22 cellular contexts compared by ENCODE assay signal in the genomic region with DNA sequence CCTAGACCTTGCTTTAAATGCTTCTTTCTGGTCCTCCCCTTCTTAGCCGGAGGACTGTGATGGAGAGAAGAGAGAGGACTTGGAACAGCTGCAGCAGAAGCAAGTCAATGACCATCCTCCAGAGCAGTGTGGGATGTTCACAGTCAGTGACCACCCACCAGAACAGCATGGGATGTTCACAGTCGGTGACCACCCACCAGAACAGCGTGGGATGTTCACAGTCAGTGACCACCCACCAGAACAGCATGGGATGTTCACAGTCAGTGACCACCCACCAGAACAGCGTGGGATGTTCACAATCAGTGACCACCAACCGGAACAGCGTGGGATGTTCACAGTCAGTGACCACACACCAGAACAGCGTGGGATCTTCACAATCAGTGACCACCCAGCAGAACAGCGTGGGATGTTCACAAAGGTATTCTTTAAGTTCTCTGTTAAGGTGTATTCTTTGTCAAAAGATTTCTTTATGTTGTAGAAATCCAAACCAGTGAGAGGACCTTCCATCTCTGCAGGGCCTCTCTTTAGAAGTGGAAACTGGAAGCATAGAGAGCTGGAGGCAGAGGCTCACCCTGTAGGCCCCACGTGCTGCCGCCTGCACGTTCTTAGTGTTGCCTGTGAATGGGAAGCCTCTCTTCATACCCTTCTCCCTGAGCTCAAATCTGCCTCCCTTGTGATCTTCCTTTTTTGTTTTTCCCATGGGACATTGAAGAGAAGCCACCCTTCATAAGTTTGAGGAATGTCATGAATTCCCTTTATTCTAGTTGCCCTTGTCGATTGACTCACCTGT. TPM values are rescaled to one million over a fixed set of nuclear protein-coding genes. Genes with fewer than 3 reads are reported as not detected.
DNase-seq lines count a peak whose midpoint lies in the region; ATAC-seq, FAIRE-seq and TF ChIP-seq lines count a peak whose summit lies in the region.
"Had no signal": no experiment of that assay in that cellular context is flagged by ENCODE, and none has a peak within 500 bp of the region (broad histone marks: within the 10 kb centered on the region; RNA-seq: fewer than 3 reads in every experiment).

No MANE protein-coding gene starts in this region.

- H3K36me3 Mint-ChIP-seq in memory B cell = peaks cover 19% of the 10 kb centered on the region

- CTCF ChIA-PET in HEK293 (lab: Yijun Ruan, JAX) = no interaction called here

- peak; percentile 91 for FAIRE-seq in bronchial epithelial cell (lab: Jason Lieb, UNC)
- FAIRE-seq in urothelium cell line (lab: Jason Lieb, UNC) = peak; percentile 50
- FAIRE-seq: A549, D721Med had no signal

- DNase-seq in bronchial epithelial cell (ENCODE audit: low read depth) (no peak), memory B cell (ENCODE audit: low spot score in 2 of 2) (no peak), urothelium cell line (ENCODE audit: low spot score) (no peak), SK-N-DZ (ENCODE audit: low spot score) (no peak)
- DNase-seq in stimulated activated naive CD8-positive, alpha-beta T cell treated with anti-CD3 and anti-CD28 coated beads, Interleukin-15, amount 100 ng/mL, for 72 hours = no peak
- no peak for DNase-seq in activated CD4-positive, alpha-beta T cell treated with anti-CD3 and anti-CD28 coated beads for 1 hour
- DNase-seq: DMS53, GDM1, H7, IMR-90, NCI-H1092 treated with DMSO at 0.1 percent for 48 hours, NCI-H1436 treated with DMSO at 0.1 percent for 48 hours, NCI-H1930, NCI-H510A, PC-9, SHP77 treated with DMSO at 0.1 percent for 48 hours had no signal

- peak overlapping the region; percentile 15 for H3K27ac Mint-ChIP-seq in memory B cell
- no peak overlapping the region for H3K27ac Mint-ChIP-seq in stimulated activated naive CD8-positive, alpha-beta T cell treated with anti-CD3 and anti-CD28 coated beads, Interleukin-15, amount 100 ng/mL, for 72 hours
- H3K27ac Mint-ChIP-seq: B cell had no signal

- POLR2A ChIA-PET in HEK293 (lab: Yijun Ruan, JAX) = interaction anchor here (0.6 to 1.5 kb wide), 3 partner anchors 9 to 18 kb away, joined by 3 to 4 read pairs (median 3); no protein-coding TSS in a partner anchor

- H3K27me3 ChIP-seq in bronchial epithelial cell (ENCODE audit: control insufficient read depth, insufficient read depth, low read length) = no peaks in the 10 kb centered on the region

- H3K36me3 ChIP-seq in HEK293 (ENCODE audit: control insufficient read depth in 2 of 2, insufficient read depth in 1 of 2, low read length in 2 of 2) (peaks cover 76 to 84% of the 10 kb centered on the region in 2 experiments), bronchial epithelial cell (ENCODE audit: control insufficient read depth, insufficient read depth, low read length) (peaks cover 6% of the 10 kb centered on the region)

- H3K9me3 Mint-ChIP-seq in memory B cell = no peaks in the 10 kb centered on the region
- H3K9me3 Mint-ChIP-seq in stimulated activated naive CD8-positive, alpha-beta T cell treated with anti-CD3 and anti-CD28 coated beads, Interleukin-15, amount 100 ng/mL, for 72 hours = no peaks in the 10 kb centered on the region

- H3K4me1 ChIP-seq in HEK293 (ENCODE audit: control insufficient read depth, insufficient read depth, low read length) = no peaks in the 10 kb centered on the region
- H3K4me1 ChIP-seq: A549 had no signal

- ATAC-seq in memory B cell (ENCODE audit: low read depth) = no peak
- no peak for ATAC-seq in stimulated activated naive CD8-positive, alpha-beta T cell treated with anti-CD3 and anti-CD28 coated beads, Interleukin-15, amount 100 ng/mL, for 72 hours
- ATAC-seq: A549 had no signal

- H3K4me1 Mint-ChIP-seq in memory B cell = peaks cover 3% of the 10 kb centered on the region
- H3K4me1 Mint-ChIP-seq in stimulated activated naive CD8-positive, alpha-beta T cell treated with anti-CD3 and anti-CD28 coated beads, Interleukin-15, amount 100 ng/mL, for 72 hours = no peaks in the 10 kb centered on the region
- H3K4me1 Mint-ChIP-seq: B cell had no signal

- no peak overlapping the region for H3K4me3 Mint-ChIP-seq in memory B cell
- no peak overlapping the region for H3K4me3 Mint-ChIP-seq in stimulated activated naive CD8-positive, alpha-beta T cell treated with anti-CD3 and anti-CD28 coated beads, Interleukin-15, amount 100 ng/mL, for 72 hours
- H3K4me3 Mint-ChIP-seq: B cell had no signal

- H3K27me3 Mint-ChIP-seq in memory B cell = no peaks in the 10 kb centered on the region
- H3K27me3 Mint-ChIP-seq in stimulated activated naive CD8-positive, alpha-beta T cell treated with anti-CD3 and anti-CD28 coated beads, Interleukin-15, amount 100 ng/mL, for 72 hours = no peaks in the 10 kb centered on the region
- H3K27me3 Mint-ChIP-seq: B cell had no signal

- H3K4me3 ChIP-seq in HEK293 (ENCODE audit: low read depth, low read length) (no peak overlapping the region), bronchial epithelial cell (ENCODE audit: low read depth, low read length) (no peak overlapping the region)
- H3K4me3 ChIP-seq: A549, PC-9 had no signal

- no peak for TF ChIP-seq CTCF in HEK293 (tag by site-specific recombination; IDR thresholded peaks at IDR 0.05)
- TF ChIP-seq CTCF in bronchial epithelial cell (IDR thresholded peaks at IDR 0.05; ENCODE audit: insufficient read depth, low read length, severe bottlenecking) = no peak

- H3K9me3 ChIP-seq in HEK293 (ENCODE audit: control insufficient read depth, insufficient read depth, low read depth, low read length) = no peaks in the 10 kb centered on the region
- H3K9me3 ChIP-seq: A549 had no signal

- H3K27ac ChIP-seq in HEK293 (ENCODE audit: extremely low read depth, low read depth, low read length) = no peak overlapping the region
- H3K27ac ChIP-seq: A549, KMS-11, PC-9, RWPE1 had no signal

TF ChIP-seq in HEK293, 187 proteins besides CTCF, POLR2A, EP300 and RAD21:
- TF ChIP-seq ZIC2 (tag by site-specific recombination; IDR thresholded peaks at IDR 0.05) (peak; percentile 54; the same call in 1 of the 2 replicates), ZFHX2 (tag by site-specific recombination; conservative IDR thresholded peaks at IDR 0.05) (peak; percentile 100), EGR2 (tag by site-specific recombination; IDR thresholded peaks at IDR 0.05; ENCODE audit: low read depth) (peak; percentile 100), ZNF48 (tag by site-specific recombination; IDR thresholded peaks at IDR 0.05) (no peak), ZNF341 (tag by site-specific recombination; IDR thresholded peaks at IDR 0.05; ENCODE audit: low read depth) (peak; percentile 49; the same call in 1 of the 2 replicates)

RNA-seq across cellular contexts. Expression of gene PCNT, which starts 10.6 kb away (rescaled TPM):
- total RNA-seq in bronchial epithelial cell = 11.1 and 11.3 TPM in 2 replicates
- 23.5 and 30.3 TPM in 2 replicates for polyA plus RNA-seq in SK-N-DZ (2014; cell fraction: cytosol; rRNA removed)
- polyA plus RNA-seq in SK-N-DZ (2014; cell fraction: nucleus; rRNA removed) = 161 and 181 TPM in 2 replicates

RNA-seq across cellular contexts. Expression of gene C21orf58, which starts 10.9 kb away (rescaled TPM):
- total RNA-seq in bronchial epithelial cell = 0.53 and 0.77 TPM in 2 replicates
- 30.6 and 33.3 TPM in 2 replicates for polyA plus RNA-seq in SK-N-DZ (2014; cell fraction: cytosol; rRNA removed)
- 70.5 and 84.6 TPM in 2 replicates for polyA plus RNA-seq in SK-N-DZ (2014; cell fraction: nucleus; rRNA removed)

RNA-seq across cellular contexts. Expression of gene YBEY, which starts 48.4 kb away (rescaled TPM):
- total RNA-seq in bronchial epithelial cell = 15.4 and 17.4 TPM in 2 replicates
- polyA plus RNA-seq in SK-N-DZ (2014; cell fraction: cytosol; rRNA removed) = 31.7 and 37.6 TPM in 2 replicates
- 22.1 and 30.0 TPM in 2 replicates for polyA plus RNA-seq in SK-N-DZ (2014; cell fraction: nucleus; rRNA removed)

RNA-seq across cellular contexts. Expression of gene MCM3AP, which starts 49.1 kb away (rescaled TPM):
- total RNA-seq in bronchial epithelial cell = 70.8 and 80.5 TPM in 2 replicates
- 56.0 and 66.0 TPM in 2 replicates for polyA plus RNA-seq in SK-N-DZ (2014; cell fraction: cytosol; rRNA removed)
- 98.8 and 146 TPM in 2 replicates for polyA plus RNA-seq in SK-N-DZ (2014; cell fraction: nucleus; rRNA removed)
